ENCODE assay signal across 9 cellular contexts in genomic region chrX:46554942-46555341, GRCh38. TPM values are rescaled to one million over a fixed set of nuclear protein-coding genes. Genes with fewer than 3 reads are reported as not detected.
DNase-seq lines count a peak whose midpoint lies in the region; ATAC-seq and TF ChIP-seq lines count a peak whose summit lies in the region.
"Had no signal": no experiment of that assay in that cellular context is flagged by ENCODE, and none has a peak within 500 bp of the region (broad histone marks: within the 10 kb centered on the region; RNA-seq: fewer than 3 reads in every experiment).

No MANE protein-coding gene starts in this region.

- in situ Hi-C loops in mammary epithelial cell (cut with MboI; ENCODE audit: low sequenced_read_pairs in 2 of 2): no loop called here

- intact Hi-C loops in mammary epithelial cell (cut with micrococcal nuclease): loop anchor here (1.0 to 2.0 kb wide), 4 partner anchors 87 to 476 kb away; no protein-coding TSS in a partner anchor

- H3K4me2 ChIP-seq in Loucy (ENCODE audit: low read depth, low read length, poor library complexity, severe bottlenecking): no peak overlapping the region
- no peak overlapping the region for H3K4me2 ChIP-seq in mammary epithelial cell (ENCODE audit: insufficient read depth, low read depth, low read length)
- no peak overlapping the region for H3K4me2 ChIP-seq in neural cell (ENCODE audit: low read length)

- no TSS peak for BruUV-seq in mammary epithelial cell (replicated peaks; lab: Mats Ljungman, UMichigan)

- H2AFZ ChIP-seq in Loucy (ENCODE audit: low read length): no peak overlapping the region
- no peak overlapping the region for H2AFZ ChIP-seq in mammary epithelial cell (ENCODE audit: low read depth, low read length)
- H2AFZ ChIP-seq in neural cell (ENCODE audit: low read depth, low read length): no peak overlapping the region

- H3F3A ChIP-seq in Loucy (ENCODE audit: low read depth) (no peaks in the 10 kb centered on the region), neural cell (ENCODE audit: insufficient read depth, low read length, poor library complexity, severe bottlenecking) (no peaks in the 10 kb centered on the region)

- no peaks in the 10 kb centered on the region for H3K36me3 ChIP-seq in Loucy (ENCODE audit: insufficient read depth, low read length)
- H3K36me3 ChIP-seq in mammary epithelial cell (ENCODE audit: insufficient read depth, low read length): no peaks in the 10 kb centered on the region
- no peaks in the 10 kb centered on the region for H3K36me3 ChIP-seq in neural cell (ENCODE audit: insufficient read depth, low read length)

- H3K9ac ChIP-seq in Loucy (ENCODE audit: low read depth, low read length, poor library complexity, severe bottlenecking): no peak overlapping the region
- no peak overlapping the region for H3K9ac ChIP-seq in mammary epithelial cell (ENCODE audit: insufficient read depth, low read length)
- H3K9ac ChIP-seq in neural cell (ENCODE audit: low read length): no peak overlapping the region

- ATAC-seq in GM19328 (IDR thresholded peaks at IDR 0.05; ENCODE audit: unreplicated experiment): no peak
- ATAC-seq in HG03521 (IDR thresholded peaks at IDR 0.05; ENCODE audit: unreplicated experiment): no peak

- TF ChIP-seq RAD21 in neural cell (conservative IDR thresholded peaks at IDR 0.05): peak; percentile 60

- H3K79me2 ChIP-seq in Loucy (ENCODE audit: insufficient read depth, low read length) (no peaks in the 10 kb centered on the region), mammary epithelial cell (ENCODE audit: insufficient read depth, low read length) (peaks cover 4% of the 10 kb centered on the region), neural cell (replicated peaks; ENCODE audit: insufficient read depth, low read length) (no peaks in the 10 kb centered on the region)

- TF ChIP-seq CTCF in Loucy (conservative IDR thresholded peaks at IDR 0.05; ENCODE audit: low read length) (peak; percentile 32; the same call in 1 of the 2 replicates), mammary epithelial cell (conservative IDR thresholded peaks at IDR 0.05 in 1 of 2, IDR thresholded peaks at IDR 0.05 in 1 of 2; ENCODE audit: extremely low read depth in 1 of 2, insufficient read depth in 1 of 2, low read depth in 1 of 2, low read length in 2 of 2) (peak; percentile 23 to 46), neural cell (IDR thresholded peaks at IDR 0.05; ENCODE audit: poor library complexity, severe bottlenecking) (peak; percentile 56)

- dilution Hi-C loops in mammary epithelial cell (cut with HindIII; ENCODE audit: low sequenced_read_pairs): no loop called here

- H3K9me2 ChIP-seq in Loucy (replicated peaks; ENCODE audit: low read depth, low read length): no peaks in the 10 kb centered on the region
- no peaks in the 10 kb centered on the region for H3K9me2 ChIP-seq in neural cell (ENCODE audit: insufficient read depth, low read length)

- TF ChIP-seq EP300 in neural cell (conservative IDR thresholded peaks at IDR 0.05; ENCODE audit: poor library complexity, severe bottlenecking): no peak

- peak; percentile 41 for DNase-seq in DMS 273 (lab: John Stamatoyannopoulos, UW; ENCODE audit: unreplicated experiment)
- no peak for DNase-seq in DMS 273 treated with DMSO at 0.1 percent for 48 hours (lab: John Stamatoyannopoulos, UW)
- no peak for DNase-seq in mammary epithelial cell
- no peak for DNase-seq in HuH-7 (ENCODE audit: low spot score)

- H4K20me1 ChIP-seq in Loucy (ENCODE audit: insufficient read depth, low read length, poor library complexity, severe bottlenecking) (no peaks in the 10 kb centered on the region), mammary epithelial cell (ENCODE audit: insufficient read depth, low read length) (no peaks in the 10 kb centered on the region), neural cell (ENCODE audit: insufficient read depth) (no peaks in the 10 kb centered on the region)

- no peaks in the 10 kb centered on the region for H3K27me3 ChIP-seq in Loucy (ENCODE audit: insufficient read depth, low read length, poor library complexity, severe bottlenecking)
- H3K27me3 ChIP-seq in mammary epithelial cell (ENCODE audit: insufficient read depth, low read length): no peaks in the 10 kb centered on the region
- no peaks in the 10 kb centered on the region for H3K27me3 ChIP-seq in neural cell (ENCODE audit: insufficient read depth, low read depth, low read length)

- H3K4me3 ChIP-seq in Loucy (ENCODE audit: low read length, poor library complexity, severe bottlenecking) (no peak overlapping the region), mammary epithelial cell (replicated peaks in 1 of 3; ENCODE audit: insufficient read depth in 1 of 3, low read depth in 2 of 3, low read length in 3 of 3) (no peak overlapping the region), neural cell (ENCODE audit: low read length) (no peak overlapping the region)

- H3K27ac ChIP-seq in mammary epithelial cell (ENCODE audit: insufficient read depth, low read depth, low read length): no peak overlapping the region
- H3K27ac ChIP-seq in neural cell (ENCODE audit: low read length): no peak overlapping the region
- H3K27ac ChIP-seq: 22Rv1 had no signal

- H3K4me1 ChIP-seq in Loucy (ENCODE audit: insufficient read depth, low read length, poor library complexity, severe bottlenecking) (no peaks in the 10 kb centered on the region), mammary epithelial cell (ENCODE audit: insufficient read depth, low read length) (no peaks in the 10 kb centered on the region)

- CTCF ChIA-PET in mammary epithelial cell (lab: Charles Lee; ENCODE audit: low non-redundant PET): interaction anchor here (0.6 to 0.7 kb wide), 3 partner anchors 151 to 241 kb away, joined by 5 to 16 read pairs (median 13); no protein-coding TSS in a partner anchor

- WGBS in mammary epithelial cell (ENCODE audit: low coverage, missing lambda C conversion rate): 47% methylated on average over 2 of the region's 2 CpGs

- no peaks in the 10 kb centered on the region for H3K9me3 ChIP-seq in Loucy (ENCODE audit: insufficient read depth, low read depth, low read length)
- H3K9me3 ChIP-seq in mammary epithelial cell (replicated peaks; ENCODE audit: insufficient read depth, low read length): no peaks in the 10 kb centered on the region
- no peaks in the 10 kb centered on the region for H3K9me3 ChIP-seq in neural cell (ENCODE audit: low read length)

TF ChIP-seq in neural cell, 6 proteins besides CTCF, POLR2A, EP300 and RAD21:
- TF ChIP-seq EZH2 (IDR thresholded peaks at IDR 0.05; ENCODE audit: borderline replicate concordance, insufficient read depth, low read length, poor library complexity, severe bottlenecking): no peak
- peak; percentile 57 for TF ChIP-seq SMC3 (conservative IDR thresholded peaks at IDR 0.05; ENCODE audit: poor library complexity)

RNA-seq across cellular contexts. Expression of gene ZNF674, which starts 9.7 kb away (rescaled TPM):
- total RNA-seq in mammary epithelial cell: 1 to 10 TPM; 6.0 to 7.4 TPM
- polyA plus RNA-seq in mammary epithelial cell (2.3 TPM), neural cell (7.2 and 10.8 TPM in 2 replicates)
- polyA minus RNA-seq in mammary epithelial cell (1.2 TPM), neural cell (12.5 and 14.4 TPM in 2 replicates)

RNA-seq across cellular contexts. Expression of gene CHST7, which starts 18.6 kb away (rescaled TPM):
- 1 to 10 TPM; 3.0 to 8.8 TPM for total RNA-seq in mammary epithelial cell
- polyA plus RNA-seq in mammary epithelial cell (3.0 TPM), neural cell (4.9 and 6.2 TPM in 2 replicates)
- polyA minus RNA-seq in mammary epithelial cell (0.26 TPM), neural cell (4.4 and 5.0 TPM in 2 replicates)
